Comparison of ENCODE assay signal across 1 cellular context in the genomic region with DNA sequence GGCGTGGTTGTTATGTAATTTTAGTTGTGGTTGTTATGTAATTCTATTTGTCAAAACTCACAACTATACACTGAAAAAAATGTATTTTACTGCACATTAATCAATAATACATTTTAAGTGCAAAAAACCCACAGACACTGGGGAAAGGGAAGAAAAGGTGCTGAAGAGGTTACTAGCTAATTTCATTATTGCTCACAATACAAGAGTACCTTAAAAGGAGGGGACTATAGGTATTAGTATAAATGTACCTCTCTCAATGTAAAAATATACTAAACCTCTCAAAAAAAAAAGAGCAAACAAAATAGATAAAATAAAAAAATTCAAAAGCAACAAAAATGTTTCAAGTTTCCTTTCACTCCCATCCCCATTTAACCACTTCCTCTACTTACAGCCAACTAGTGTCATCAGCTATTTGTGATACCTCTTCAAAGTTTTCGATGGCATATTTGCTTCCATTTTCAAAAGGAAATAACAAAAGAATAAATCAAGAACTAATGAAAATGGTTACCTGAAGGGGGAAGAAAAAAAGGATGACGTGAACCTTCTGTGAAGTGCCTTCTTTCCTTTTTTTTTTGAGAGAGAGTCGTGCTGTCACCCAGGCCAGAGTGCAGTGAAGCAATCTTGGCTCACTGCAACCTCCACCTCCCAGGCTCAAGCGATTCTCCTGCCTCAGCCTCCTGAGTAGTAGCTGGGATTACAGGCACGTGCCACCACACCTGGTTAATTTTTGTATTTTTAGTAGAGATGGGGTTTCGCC.
A peak's percentile ranks its signal among the peaks of the same experiment; 100 is the strongest.
TF ChIP-seq lines count a peak whose summit lies in the region.

No MANE protein-coding gene starts in this region.

TF ChIP-seq in K562, 482 proteins besides CTCF, POLR2A, EP300 and RAD21 (continued from another document and continues in another):
- TF ChIP-seq, protein P1, sequence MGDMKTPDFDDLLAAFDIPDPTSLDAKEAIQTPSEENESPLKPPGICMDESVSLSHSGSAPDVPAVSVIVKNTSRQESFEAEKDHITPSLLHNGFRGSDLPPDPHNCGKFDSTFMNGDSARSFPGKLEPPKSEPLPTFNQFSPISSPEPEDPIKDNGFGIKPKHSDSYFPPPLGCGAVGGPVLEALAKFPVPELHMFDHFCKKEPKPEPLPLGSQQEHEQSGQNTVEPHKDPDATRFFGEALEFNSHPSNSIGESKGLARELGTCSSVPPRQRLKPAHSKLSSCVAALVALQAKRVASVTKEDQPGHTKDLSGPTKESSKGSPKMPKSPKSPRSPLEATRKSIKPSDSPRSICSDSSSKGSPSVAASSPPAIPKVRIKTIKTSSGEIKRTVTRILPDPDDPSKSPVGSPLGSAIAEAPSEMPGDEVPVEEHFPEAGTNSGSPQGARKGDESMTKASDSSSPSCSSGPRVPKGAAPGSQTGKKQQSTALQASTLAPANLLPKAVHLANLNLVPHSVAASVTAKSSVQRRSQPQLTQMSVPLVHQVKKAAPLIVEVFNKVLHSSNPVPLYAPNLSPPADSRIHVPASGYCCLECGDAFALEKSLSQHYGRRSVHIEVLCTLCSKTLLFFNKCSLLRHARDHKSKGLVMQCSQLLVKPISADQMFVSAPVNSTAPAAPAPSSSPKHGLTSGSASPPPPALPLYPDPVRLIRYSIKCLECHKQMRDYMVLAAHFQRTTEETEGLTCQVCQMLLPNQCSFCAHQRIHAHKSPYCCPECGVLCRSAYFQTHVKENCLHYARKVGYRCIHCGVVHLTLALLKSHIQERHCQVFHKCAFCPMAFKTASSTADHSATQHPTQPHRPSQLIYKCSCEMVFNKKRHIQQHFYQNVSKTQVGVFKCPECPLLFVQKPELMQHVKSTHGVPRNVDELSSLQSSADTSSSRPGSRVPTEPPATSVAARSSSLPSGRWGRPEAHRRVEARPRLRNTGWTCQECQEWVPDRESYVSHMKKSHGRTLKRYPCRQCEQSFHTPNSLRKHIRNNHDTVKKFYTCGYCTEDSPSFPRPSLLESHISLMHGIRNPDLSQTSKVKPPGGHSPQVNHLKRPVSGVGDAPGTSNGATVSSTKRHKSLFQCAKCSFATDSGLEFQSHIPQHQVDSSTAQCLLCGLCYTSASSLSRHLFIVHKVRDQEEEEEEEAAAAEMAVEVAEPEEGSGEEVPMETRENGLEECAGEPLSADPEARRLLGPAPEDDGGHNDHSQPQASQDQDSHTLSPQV (IDR thresholded peaks at IDR 0.05): no peak
- TF ChIP-seq, protein P2, sequence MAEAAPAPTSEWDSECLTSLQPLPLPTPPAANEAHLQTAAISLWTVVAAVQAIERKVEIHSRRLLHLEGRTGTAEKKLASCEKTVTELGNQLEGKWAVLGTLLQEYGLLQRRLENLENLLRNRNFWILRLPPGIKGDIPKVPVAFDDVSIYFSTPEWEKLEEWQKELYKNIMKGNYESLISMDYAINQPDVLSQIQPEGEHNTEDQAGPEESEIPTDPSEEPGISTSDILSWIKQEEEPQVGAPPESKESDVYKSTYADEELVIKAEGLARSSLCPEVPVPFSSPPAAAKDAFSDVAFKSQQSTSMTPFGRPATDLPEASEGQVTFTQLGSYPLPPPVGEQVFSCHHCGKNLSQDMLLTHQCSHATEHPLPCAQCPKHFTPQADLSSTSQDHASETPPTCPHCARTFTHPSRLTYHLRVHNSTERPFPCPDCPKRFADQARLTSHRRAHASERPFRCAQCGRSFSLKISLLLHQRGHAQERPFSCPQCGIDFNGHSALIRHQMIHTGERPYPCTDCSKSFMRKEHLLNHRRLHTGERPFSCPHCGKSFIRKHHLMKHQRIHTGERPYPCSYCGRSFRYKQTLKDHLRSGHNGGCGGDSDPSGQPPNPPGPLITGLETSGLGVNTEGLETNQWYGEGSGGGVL (CRISPR knock-in tag; IDR thresholded peaks at IDR 0.05): no peak
- TF ChIP-seq HDAC3 (IDR thresholded peaks at IDR 0.05; ENCODE audit: borderline replicate concordance, partially characterized antibody): no peak
- no peak for TF ChIP-seq ETV5 (CRISPR knock-in tag; IDR thresholded peaks at IDR 0.05; ENCODE audit: low read depth)
- TF ChIP-seq ZNF668 (CRISPR knock-in tag; IDR thresholded peaks at IDR 0.05): no peak
- no peak for TF ChIP-seq ZNF586 (CRISPR knock-in tag; conservative IDR thresholded peaks at IDR 0.05)
- TF ChIP-seq, protein P3, sequence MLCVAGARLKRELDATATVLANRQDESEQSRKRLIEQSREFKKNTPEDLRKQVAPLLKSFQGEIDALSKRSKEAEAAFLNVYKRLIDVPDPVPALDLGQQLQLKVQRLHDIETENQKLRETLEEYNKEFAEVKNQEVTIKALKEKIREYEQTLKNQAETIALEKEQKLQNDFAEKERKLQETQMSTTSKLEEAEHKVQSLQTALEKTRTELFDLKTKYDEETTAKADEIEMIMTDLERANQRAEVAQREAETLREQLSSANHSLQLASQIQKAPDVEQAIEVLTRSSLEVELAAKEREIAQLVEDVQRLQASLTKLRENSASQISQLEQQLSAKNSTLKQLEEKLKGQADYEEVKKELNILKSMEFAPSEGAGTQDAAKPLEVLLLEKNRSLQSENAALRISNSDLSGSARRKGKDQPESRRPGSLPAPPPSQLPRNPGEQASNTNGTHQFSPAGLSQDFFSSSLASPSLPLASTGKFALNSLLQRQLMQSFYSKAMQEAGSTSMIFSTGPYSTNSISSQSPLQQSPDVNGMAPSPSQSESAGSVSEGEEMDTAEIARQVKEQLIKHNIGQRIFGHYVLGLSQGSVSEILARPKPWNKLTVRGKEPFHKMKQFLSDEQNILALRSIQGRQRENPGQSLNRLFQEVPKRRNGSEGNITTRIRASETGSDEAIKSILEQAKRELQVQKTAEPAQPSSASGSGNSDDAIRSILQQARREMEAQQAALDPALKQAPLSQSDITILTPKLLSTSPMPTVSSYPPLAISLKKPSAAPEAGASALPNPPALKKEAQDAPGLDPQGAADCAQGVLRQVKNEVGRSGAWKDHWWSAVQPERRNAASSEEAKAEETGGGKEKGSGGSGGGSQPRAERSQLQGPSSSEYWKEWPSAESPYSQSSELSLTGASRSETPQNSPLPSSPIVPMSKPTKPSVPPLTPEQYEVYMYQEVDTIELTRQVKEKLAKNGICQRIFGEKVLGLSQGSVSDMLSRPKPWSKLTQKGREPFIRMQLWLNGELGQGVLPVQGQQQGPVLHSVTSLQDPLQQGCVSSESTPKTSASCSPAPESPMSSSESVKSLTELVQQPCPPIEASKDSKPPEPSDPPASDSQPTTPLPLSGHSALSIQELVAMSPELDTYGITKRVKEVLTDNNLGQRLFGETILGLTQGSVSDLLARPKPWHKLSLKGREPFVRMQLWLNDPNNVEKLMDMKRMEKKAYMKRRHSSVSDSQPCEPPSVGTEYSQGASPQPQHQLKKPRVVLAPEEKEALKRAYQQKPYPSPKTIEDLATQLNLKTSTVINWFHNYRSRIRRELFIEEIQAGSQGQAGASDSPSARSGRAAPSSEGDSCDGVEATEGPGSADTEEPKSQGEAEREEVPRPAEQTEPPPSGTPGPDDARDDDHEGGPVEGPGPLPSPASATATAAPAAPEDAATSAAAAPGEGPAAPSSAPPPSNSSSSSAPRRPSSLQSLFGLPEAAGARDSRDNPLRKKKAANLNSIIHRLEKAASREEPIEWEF (CRISPR knock-in tag; IDR thresholded peaks at IDR 0.05): no peak
- no peak for TF ChIP-seq ZBTB5 (IDR thresholded peaks at IDR 0.05)
- no peak for TF ChIP-seq NCOA6 (IDR thresholded peaks at IDR 0.05)
- no peak for TF ChIP-seq SP1 (CRISPR knock-in tag; IDR thresholded peaks at IDR 0.05)
- TF ChIP-seq FOSL1 (tag; conservative IDR thresholded peaks at IDR 0.05): no peak
- 0 out of 2 replicates have a peak, but pooled peaks have one; percentile 40 for TF ChIP-seq ZNF175 (CRISPR knock-in tag; IDR thresholded peaks at IDR 0.05; ENCODE audit: low read depth)
- no peak for TF ChIP-seq MEF2A (IDR thresholded peaks at IDR 0.05; ENCODE audit: control insufficient read depth, low read depth, low read length)
- no peak for TF ChIP-seq CTCFL (IDR thresholded peaks at IDR 0.05; ENCODE audit: borderline replicate concordance, insufficient read depth, low read depth, low read length, poor library complexity, severe bottlenecking)
- no peak for TF ChIP-seq ZNF347 (CRISPR knock-in tag; IDR thresholded peaks at IDR 0.05; ENCODE audit: low read depth)
- no peak for TF ChIP-seq THAP7 (CRISPR knock-in tag; IDR thresholded peaks at IDR 0.05)
- TF ChIP-seq HLTF (IDR thresholded peaks at IDR 0.05): no peak
- peak; percentile 68 for TF ChIP-seq ZEB2 (IDR thresholded peaks at IDR 0.05)
- no peak for TF ChIP-seq ZNF436 (CRISPR knock-in tag; IDR thresholded peaks at IDR 0.05)
- no peak for TF ChIP-seq DNMT1 (IDR thresholded peaks at IDR 0.05)
- TF ChIP-seq RNF219 (CRISPR knock-in tag; IDR thresholded peaks at IDR 0.05): no peak
- TF ChIP-seq, protein P4, sequence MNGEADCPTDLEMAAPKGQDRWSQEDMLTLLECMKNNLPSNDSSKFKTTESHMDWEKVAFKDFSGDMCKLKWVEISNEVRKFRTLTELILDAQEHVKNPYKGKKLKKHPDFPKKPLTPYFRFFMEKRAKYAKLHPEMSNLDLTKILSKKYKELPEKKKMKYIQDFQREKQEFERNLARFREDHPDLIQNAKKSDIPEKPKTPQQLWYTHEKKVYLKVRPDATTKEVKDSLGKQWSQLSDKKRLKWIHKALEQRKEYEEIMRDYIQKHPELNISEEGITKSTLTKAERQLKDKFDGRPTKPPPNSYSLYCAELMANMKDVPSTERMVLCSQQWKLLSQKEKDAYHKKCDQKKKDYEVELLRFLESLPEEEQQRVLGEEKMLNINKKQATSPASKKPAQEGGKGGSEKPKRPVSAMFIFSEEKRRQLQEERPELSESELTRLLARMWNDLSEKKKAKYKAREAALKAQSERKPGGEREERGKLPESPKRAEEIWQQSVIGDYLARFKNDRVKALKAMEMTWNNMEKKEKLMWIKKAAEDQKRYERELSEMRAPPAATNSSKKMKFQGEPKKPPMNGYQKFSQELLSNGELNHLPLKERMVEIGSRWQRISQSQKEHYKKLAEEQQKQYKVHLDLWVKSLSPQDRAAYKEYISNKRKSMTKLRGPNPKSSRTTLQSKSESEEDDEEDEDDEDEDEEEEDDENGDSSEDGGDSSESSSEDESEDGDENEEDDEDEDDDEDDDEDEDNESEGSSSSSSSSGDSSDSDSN (IDR thresholded peaks at IDR 0.05; ENCODE audit: borderline replicate concordance in 1 of 2, low read depth in 2 of 2, low read length in 2 of 2): no peak
- 0 out of 2 replicates have a peak, but pooled peaks have one; percentile 42 for TF ChIP-seq CC2D1A (IDR thresholded peaks at IDR 0.05)
- no peak for TF ChIP-seq RNF2 (IDR thresholded peaks at IDR 0.05)
- no peak for TF ChIP-seq PCBP2 (IDR thresholded peaks at IDR 0.05; ENCODE audit: low read depth, low read length, poor library complexity, severe bottlenecking)
